In genomic region chr4:40305329-40306193, GRCh38 we compare ENCODE assay signal across 7 cellular contexts. TPM values are rescaled to one million over a fixed set of nuclear protein-coding genes. Genes with fewer than 3 reads are reported as not detected.
DNase-seq lines count a peak whose midpoint lies in the region; ATAC-seq lines count a peak whose summit lies in the region.

No MANE protein-coding gene starts in this region.

- H3K4me1 Mint-ChIP-seq in activated CD4-positive, alpha-beta memory T cell treated with anti-CD3 and anti-CD28 coated beads for 36 hours (ENCODE audit: low read depth) = peaks cover 85% of the 10 kb centered on the region

- H3K36me3 Mint-ChIP-seq in activated CD4-positive, alpha-beta memory T cell treated with anti-CD3 and anti-CD28 coated beads for 36 hours = peaks cover 6% of the 10 kb centered on the region

- DNase-seq in activated CD4-positive, alpha-beta memory T cell treated with anti-CD3 and anti-CD28 coated beads for 36 hours = peak; percentile 83
- peak; percentile 42 for DNase-seq in stimulated activated CD8-positive, alpha-beta memory T cell treated with anti-CD3 and anti-CD28 coated beads, Interleukin-4, amount 100 ng/mL, for 24 hours (ENCODE audit: low read depth)
- DNase-seq in SKM-1 treated with dmso at 0.1 percent for 144 hours (lab: John Stamatoyannopoulos, UW; ENCODE audit: unreplicated experiment) (no peak), SKM-1 (lab: John Stamatoyannopoulos, UW; ENCODE audit: unreplicated experiment) (no peak), ACHN (no peak)

- POLR2A ChIA-PET in activated CD4-positive, alpha-beta memory T cell treated with anti-CD3 and anti-CD28 coated beads for 36 hours (lab: Charles Lee) = interaction anchor here (0.9 to 6.6 kb wide), 7 partner anchors 16 to 106 kb away, joined by 3 to 57 read pairs (median 4); no protein-coding TSS in a partner anchor

- H3K27me3 Mint-ChIP-seq in activated CD4-positive, alpha-beta memory T cell treated with anti-CD3 and anti-CD28 coated beads for 36 hours = no peaks in the 10 kb centered on the region

- intact Hi-C loops in activated CD4-positive, alpha-beta memory T cell treated with anti-CD3 and anti-CD28 coated beads for 36 hours (cut with micrococcal nuclease) = loop anchor here (1.0 to 10.0 kb wide), 8 partner anchors 16 to 841 kb away; partner anchors contain the start of genes PDS5A and UBE2K

- H3K27ac Mint-ChIP-seq in activated CD4-positive, alpha-beta memory T cell treated with anti-CD3 and anti-CD28 coated beads for 36 hours = peak overlapping the region; percentile 86

- peak overlapping the region; percentile 64 for H3K4me3 Mint-ChIP-seq in activated CD4-positive, alpha-beta memory T cell treated with anti-CD3 and anti-CD28 coated beads for 36 hours

- in situ Hi-C loops in ACHN (cut with HindIII; ENCODE audit: low pct_ligation_motif_present, low pct_unique_long_range_greater_than_20kb, low sequenced_read_pairs) = no loop called here

- ATAC-seq in GM19025 (IDR thresholded peaks at IDR 0.05; ENCODE audit: low read depth, unreplicated experiment) (peak; percentile 42), HG02943 (IDR thresholded peaks at IDR 0.05; ENCODE audit: low read depth, unreplicated experiment) (peak; percentile 51)

- peaks cover 7% of the 10 kb centered on the region for H3K9me3 Mint-ChIP-seq in activated CD4-positive, alpha-beta memory T cell treated with anti-CD3 and anti-CD28 coated beads for 36 hours

- CTCF ChIA-PET in activated CD4-positive, alpha-beta memory T cell treated with anti-CD3 and anti-CD28 coated beads for 36 hours (lab: Charles Lee) = interaction anchor here (0.6 to 7.2 kb wide), 11 partner anchors 11 to 249 kb away, joined by 3 to 106 read pairs (median 4); no protein-coding TSS in a partner anchor

RNA-seq across cellular contexts. Expression of gene CHRNA9, which starts 29.6 kb away (rescaled TPM):
- total RNA-seq in activated CD4-positive, alpha-beta memory T cell treated with anti-CD3 and anti-CD28 coated beads for 36 hours = under 1 TPM; 0.10 to 0.17 TPM

Comparison
In these comparisons a context has a peak if more than half of its experiments do, and no peak if none do; other contexts are left out.
1. DNase-seq: peak in activated CD4-positive, alpha-beta memory T cell treated with anti-CD3 and anti-CD28 coated beads for 36 hours (single experiment) and stimulated activated CD8-positive, alpha-beta memory T cell treated with anti-CD3 and anti-CD28 coated beads, Interleukin-4, amount 100 ng/mL, for 24 hours (single experiment); none in SKM-1 treated with dmso at 0.1 percent for 144 hours (single experiment), SKM-1 (single experiment) and ACHN (single experiment).